16 cellular contexts compared by ENCODE assay signal in the genomic region with DNA sequence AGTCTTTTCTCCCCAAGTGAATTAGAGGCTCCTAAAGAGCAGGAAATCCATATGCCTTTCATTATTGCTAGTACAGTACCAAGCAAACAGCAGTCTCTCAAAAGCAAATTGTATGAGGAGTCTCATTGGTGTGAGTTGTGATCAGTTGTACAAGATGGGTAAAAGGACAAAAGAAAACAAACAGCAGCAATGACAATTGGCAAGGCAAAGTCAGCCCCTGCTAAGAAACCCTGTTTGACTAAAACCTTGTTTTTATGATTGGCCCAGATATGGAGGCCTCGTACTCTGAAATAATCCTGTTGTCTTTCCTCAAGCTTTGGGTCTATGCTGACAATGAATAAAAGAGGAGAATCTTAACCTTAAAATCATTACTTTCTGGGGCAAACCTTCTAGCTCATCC.
"Had no signal": no experiment of that assay in that cellular context is flagged by ENCODE, and none has a peak within 500 bp of the region (broad histone marks: within the 10 kb centered on the region; RNA-seq: fewer than 3 reads in every experiment).

No MANE protein-coding gene starts in this region.

- DNase-seq: Karpas-422, KG1, MG63, NCI-H1092, NCI-H1105 treated with DMSO at 0.1 percent for 48 hours, NCI-H1417 treated with DMSO at 0.1 percent for 48 hours, NCI-H1694 treated with DMSO at 0.1 percent for 48 hours, NCI-H1930, NCI-H2107, NCI-H2171, NCI-H226, NCI-H446, NCI-H510A, NCI-H524 treated with DMSO at 0.1 percent for 48 hours, SHP77 had no signal

- H3K36me3 ChIP-seq: MG63 had no signal

- H3K9me3 ChIP-seq: MG63 had no signal

- H3K27ac ChIP-seq: RWPE1 had no signal

- H3K27me3 ChIP-seq: MG63 had no signal

- H3K4me3 ChIP-seq: MG63 had no signal
